Comparison of ENCODE assay signal across 8 cellular contexts in genomic region chr19:18007939-18008673, GRCh38. TPM values are rescaled to one million over a fixed set of nuclear protein-coding genes. Genes with fewer than 3 reads are reported as not detected.
A peak's percentile ranks its signal among the peaks of the same experiment; 100 is the strongest.
DNase-seq lines count a peak whose midpoint lies in the region; ATAC-seq and TF ChIP-seq lines count a peak whose summit lies in the region.

Gene ARRDC2 (plus strand): TSS chr19:18008170. CDS start chr19:18008311, 141 bp downstream.

- H3K9me2 ChIP-seq in OCI-LY1 (ENCODE audit: low read depth, low read length), result no peaks in the 10 kb centered on the region

- H3K36me3 ChIP-seq in OCI-LY1 (ENCODE audit: insufficient read depth, low read length) (peaks cover 44% of the 10 kb centered on the region), esophagus muscularis mucosa (peaks cover 37 to 53% (median 42%) of the 10 kb centered on the region in 4 donors), muscle layer of colon (ENCODE audit: insufficient read depth, low read length) (peaks cover 23% of the 10 kb centered on the region)

- 45% methylated on average over 12 of the region's 91 CpGs for WGBS in esophagus muscularis mucosa

- H4K20me1 ChIP-seq in OCI-LY1 (ENCODE audit: insufficient read depth, low read length), result no peaks in the 10 kb centered on the region

- no peak for TF ChIP-seq EP300 in esophagus muscularis mucosa (IDR thresholded peaks at IDR 0.05)

- H3K9ac ChIP-seq in OCI-LY1 (ENCODE audit: low read length) (peak within 1 kb of the TSS; percentile 58), muscle layer of colon (ENCODE audit: low read length) (peak within 1 kb of the TSS; percentile 42)

- H3K4me3 ChIP-seq in GM08714 (ENCODE audit: low read length) (peak within 1 kb of the TSS; percentile 50; the same call in 1 of the 2 replicates), OCI-LY1 (ENCODE audit: low read depth, low read length, poor library complexity, severe bottlenecking) (peak within 1 kb of the TSS; percentile 59), esophagus muscularis mucosa (peak within 1 kb of the TSS; percentile 58 to 70 (median 65)), muscle layer of colon (ENCODE audit: low read depth in 1 of 2, low read length in 2 of 2) (peak within 1 kb of the TSS; percentile 59 to 68)

- no peaks in the 10 kb centered on the region for H3F3A ChIP-seq in OCI-LY1 (ENCODE audit: insufficient read depth, low read length)

- no peaks in the 10 kb centered on the region for H3K27me3 Mint-ChIP-seq in activated T-cell treated with anti-CD3 and anti-CD28 coated beads, Interleukin-2, amount 50 U/mL, for 72 hours (ENCODE audit: low read depth)

- H3K4me1 ChIP-seq in OCI-LY1 (ENCODE audit: insufficient read depth, low read length, severe bottlenecking) (peaks cover 18% of the 10 kb centered on the region), esophagus muscularis mucosa (peaks cover 33 to 68% (median 55%) of the 10 kb centered on the region in 4 donors), muscle layer of colon (ENCODE audit: insufficient read depth, low read length) (peaks cover 6% of the 10 kb centered on the region)

- intact Hi-C loops in esophagus muscularis mucosa (cut with DNase I), result loop anchor here (1.0 to 10.0 kb wide), 2 partner anchors 50 to 147 kb away; partner anchors contain the start of gene PIK3R2

- peak; percentile 54 for ATAC-seq in HG03354 (IDR thresholded peaks at IDR 0.05; ENCODE audit: poor library complexity, severe bottlenecking, unreplicated experiment)
- peak; percentile 83 to 85 for ATAC-seq in activated T-cell treated with anti-CD3 and anti-CD28 coated beads, Interleukin-2, amount 50 U/mL, for 72 hours (replicated peaks in 1 of 2)

- H3K79me2 ChIP-seq in OCI-LY1 (ENCODE audit: insufficient read depth, low read length), result no peaks in the 10 kb centered on the region

- H2AFZ ChIP-seq in OCI-LY1 (ENCODE audit: low read length), result no peak within 1 kb of the TSS

- peaks cover 6 to 30% of the 10 kb centered on the region in 2 donors for H3K36me3 Mint-ChIP-seq in activated T-cell treated with anti-CD3 and anti-CD28 coated beads, Interleukin-2, amount 50 U/mL, for 72 hours (ENCODE audit: insufficient read depth in 2 of 2)

- TF ChIP-seq CTCF in OCI-LY1 (IDR thresholded peaks at IDR 0.05; ENCODE audit: low read length), result no peak
- TF ChIP-seq CTCF in esophagus muscularis mucosa (IDR thresholded peaks at IDR 0.05), result peak in 1 of 3 experiments; percentile 13

- peak; percentile 13 for TF ChIP-seq POLR2A in esophagus muscularis mucosa (IDR thresholded peaks at IDR 0.05; ENCODE audit: low read depth)

- H3K4me1 Mint-ChIP-seq in activated T-cell treated with anti-CD3 and anti-CD28 coated beads, Interleukin-2, amount 50 U/mL, for 72 hours (ENCODE audit: low read depth), result peaks cover 37% of the 10 kb centered on the region

- H3K27ac ChIP-seq in OCI-LY1 (ENCODE audit: low read depth, low read length, poor library complexity, severe bottlenecking), result peak within 1 kb of the TSS; percentile 82
- H3K27ac ChIP-seq in esophagus muscularis mucosa (replicated peaks in 1 of 4), result peak within 1 kb of the TSS; percentile 86 to 92 (median 89)
- H3K27ac ChIP-seq in muscle layer of colon (ENCODE audit: low read depth, low read length), result peak within 1 kb of the TSS; percentile 90

- H3K4me3 Mint-ChIP-seq in activated T-cell treated with anti-CD3 and anti-CD28 coated beads, Interleukin-2, amount 50 U/mL, for 72 hours, result peak within 1 kb of the TSS; percentile 96 to 99

- H3K9me3 ChIP-seq in OCI-LY1 (ENCODE audit: low read length) (no peaks in the 10 kb centered on the region), esophagus muscularis mucosa (no peaks in the 10 kb centered on the region), muscle layer of colon (ENCODE audit: low read length) (no peaks in the 10 kb centered on the region)

- H3K27me3 ChIP-seq in OCI-LY1 (ENCODE audit: insufficient read depth, low read length), result no peaks in the 10 kb centered on the region
- H3K27me3 ChIP-seq in esophagus muscularis mucosa, result no peaks in the 10 kb centered on the region
- H3K27me3 ChIP-seq in muscle layer of colon (ENCODE audit: control insufficient read depth in 1 of 2, insufficient read depth in 2 of 2, low read length in 2 of 2), result no peaks in the 10 kb centered on the region

- DNase-seq in activated T-cell treated with anti-CD3 and anti-CD28 coated beads, Interleukin-2, amount 50 U/mL, for 72 hours, result peak; percentile 88 to 91
- peak; percentile 98 for DNase-seq in esophagus muscularis mucosa (ENCODE audit: extremely low spot score)
- DNase-seq in stimulated activated CD8-positive, alpha-beta memory T cell treated with anti-CD3 and anti-CD28 coated beads, Interleukin-4, amount 100 ng/mL, for 4 hours (ENCODE audit: low read depth in 2 of 2, low spot score in 1 of 2), result peak; percentile 67 to 78
- no peak for DNase-seq in SHP77 treated with DMSO at 0.1 percent for 48 hours (lab: John Stamatoyannopoulos, UW)

- no peaks in the 10 kb centered on the region for H3K9me3 Mint-ChIP-seq in activated T-cell treated with anti-CD3 and anti-CD28 coated beads, Interleukin-2, amount 50 U/mL, for 72 hours

- peak within 1 kb of the TSS; percentile 86 for H3K27ac Mint-ChIP-seq in activated T-cell treated with anti-CD3 and anti-CD28 coated beads, Interleukin-2, amount 50 U/mL, for 72 hours

- H3K4me2 ChIP-seq in OCI-LY1 (ENCODE audit: low read length), result peak within 1 kb of the TSS; percentile 72

RNA-seq across cellular contexts. Expression of gene ARRDC2, which starts in this region (rescaled TPM):
- total RNA-seq in activated T-cell treated with anti-CD3 and anti-CD28 coated beads, Interleukin-2, amount 50 U/mL, for 72 hours, result 10 to 100 TPM; 41.4 to 47.9 TPM
- 10 to 100 TPM; 30.6 to 69.2 (median 62.5) TPM for total RNA-seq in esophagus muscularis mucosa
